In genomic region chr13:112781287-112781686, GRCh38 we compare ENCODE assay signal across 17 cellular contexts.
DNase-seq lines count a peak whose midpoint lies in the region; ATAC-seq and TF ChIP-seq lines count a peak whose summit lies in the region.
"Had no signal": no experiment of that assay in that cellular context is flagged by ENCODE, and none has a peak within 500 bp of the region (broad histone marks: within the 10 kb centered on the region; RNA-seq: fewer than 3 reads in every experiment).

No MANE protein-coding gene starts in this region.

- WGBS in H9 (ENCODE audit: extremely low coverage, insufficient read length, low lambda C conversion rate) = no CpG with 5 or more reads among the region's 18 CpGs

- H3K9me3 Mint-ChIP-seq in H9 = peaks cover 0 to 3% of the 10 kb centered on the region in 2 experiments; a peak in 2 of 5 replicates
- H3K9me3 Mint-ChIP-seq in glutamatergic neuron (ENCODE audit: unreplicated experiment) = peaks cover 5% of the 10 kb centered on the region
- H3K9me3 Mint-ChIP-seq: CD8-positive, alpha-beta T cell; effector memory CD8-positive, alpha-beta T cell; nephron had no signal

- H4K20me1 ChIP-seq in H9 (ENCODE audit: control insufficient read depth, insufficient read depth, insufficient read length) = no peaks in the 10 kb centered on the region

- 0 out of 2 replicates have a peak overlapping the region, but pooled peaks have one; percentile 17 for H2BK15ac ChIP-seq in H9 (ENCODE audit: low read depth, low read length)

- H3K27ac Mint-ChIP-seq in H9 (peak overlapping the region in 1 of 3 experiments; percentile 90; a peak in 2 of 7 replicates), glutamatergic neuron (ENCODE audit: unreplicated experiment) (no peak overlapping the region)
- H3K27ac Mint-ChIP-seq: activated naive CD8-positive, alpha-beta T cell; CD8-positive, alpha-beta T cell; stimulated activated memory B cell treated with anti-CD40 and anti-IgM and Interleukin-4, amounts not matched to agents 10 μg/mL and 1 μg/mL and 100 μg/mL, for 72 hours had no signal

- H3K79me2 ChIP-seq in H9 (ENCODE audit: insufficient read depth, low read length) = no peaks in the 10 kb centered on the region; the same call in 1 of the 2 replicates

- peaks cover 33 to 35% of the 10 kb centered on the region in 2 experiments for H3K4me1 Mint-ChIP-seq in H9
- peaks cover 27% of the 10 kb centered on the region for H3K4me1 Mint-ChIP-seq in glutamatergic neuron (ENCODE audit: low read depth, unreplicated experiment)

- H3K56ac ChIP-seq in H9 (ENCODE audit: insufficient read length, low read depth, low read length) = no peak overlapping the region

- no peak overlapping the region for H4K8ac ChIP-seq in H9 (replicated peaks; ENCODE audit: insufficient read length, low read depth, low read length)

- no peaks in the 10 kb centered on the region for H3K23me2 ChIP-seq in H9 (ENCODE audit: insufficient read length, low read depth, low read length, poor library complexity, severe bottlenecking)

- no peaks in the 10 kb centered on the region for H3K27me3 ChIP-seq in H9 (ENCODE audit: insufficient read depth, low read length)
- H3K27me3 ChIP-seq: gastroesophageal sphincter had no signal

- DNase-seq in GM10266 (ENCODE audit: extremely low spot score) (peak; percentile 7), H9 (no peak), glutamatergic neuron (peak; percentile 18), retina (peak; percentile 51), NCI-H2107 (lab: John Stamatoyannopoulos, UW) (no peak), activated gamma-delta T cell (lab: John Stamatoyannopoulos, UW) (no peak)
- no peak for DNase-seq in activated CD4-positive, alpha-beta T cell treated with anti-CD3 and anti-CD28 coated beads for 1 hour
- DNase-seq: effector memory CD8-positive, alpha-beta T cell; GF-D8; NCI-H345; SHP77 had no signal

- no peak overlapping the region for H2BK5ac ChIP-seq in H9 (ENCODE audit: insufficient read length, low read length)

- peak overlapping the region; percentile 70; the same call in 1 of the 2 replicates for H3K14ac ChIP-seq in H9 (ENCODE audit: insufficient read depth, low read length)

- H3K4me3 Mint-ChIP-seq in H9 (no peak overlapping the region), glutamatergic neuron (ENCODE audit: unreplicated experiment) (no peak overlapping the region)
- H3K4me3 Mint-ChIP-seq: activated naive CD8-positive, alpha-beta T cell; CD8-positive, alpha-beta T cell; effector memory CD8-positive, alpha-beta T cell; nephron; stimulated activated memory B cell treated with anti-CD40 and anti-IgM and Interleukin-4, amounts not matched to agents 10 μg/mL and 1 μg/mL and 100 μg/mL, for 72 hours had no signal

- H2AK5ac ChIP-seq in H9 (ENCODE audit: insufficient read length, low read length) = no peak overlapping the region

- no peak overlapping the region for H3K23ac ChIP-seq in H9 (ENCODE audit: insufficient read length, low read depth, low read length)

- H3K4ac ChIP-seq in H9 (ENCODE audit: low read depth, low read length) = no peak overlapping the region

- no peak for ATAC-seq in GM18517 (IDR thresholded peaks at IDR 0.05; ENCODE audit: unreplicated experiment)
- ATAC-seq: CD8-positive, alpha-beta T cell; effector memory CD8-positive, alpha-beta T cell; gastroesophageal sphincter had no signal

- no peak overlapping the region for H2BK120ac ChIP-seq in H9 (ENCODE audit: low read depth, low read length, poor library complexity, severe bottlenecking)

- no peak overlapping the region for H3K9ac ChIP-seq in H9 (ENCODE audit: extremely low read depth, insufficient read length, low read length)

- H3K27ac ChIP-seq in H9 (ENCODE audit: insufficient read length, low read depth, low read length) = no peak overlapping the region

- no peak overlapping the region for H2AFZ ChIP-seq in H9 (ENCODE audit: low read length)

- H2BK12ac ChIP-seq in H9 (ENCODE audit: insufficient read length, low read depth, low read length) = no peak overlapping the region

- no peak overlapping the region for H3K18ac ChIP-seq in H9 (ENCODE audit: insufficient read length, low read depth, low read length)

- no peak overlapping the region for H3T11ph ChIP-seq in H9 (ENCODE audit: low read length)

- H3K36me3 Mint-ChIP-seq in H9 (ENCODE audit: insufficient read depth in 1 of 3, low read depth in 3 of 3) (peaks cover 8 to 17% (median 14%) of the 10 kb centered on the region in 3 experiments), glutamatergic neuron (ENCODE audit: unreplicated experiment) (no peaks in the 10 kb centered on the region)

- peaks cover 6% of the 10 kb centered on the region; the same call in 1 of the 2 replicates for H3K4me1 ChIP-seq in H9 (ENCODE audit: insufficient read depth, low read length)

- H2BK20ac ChIP-seq in H9 (ENCODE audit: low read depth, low read length, poor library complexity, severe bottlenecking) = no peak overlapping the region

- H4K91ac ChIP-seq in H9 (ENCODE audit: insufficient read length, low read depth, low read length) = no peak overlapping the region

- no peaks in the 10 kb centered on the region for H3K9me3 ChIP-seq in H9 (ENCODE audit: control insufficient read depth, low read depth, low read length)
- H3K9me3 ChIP-seq: gastroesophageal sphincter had no signal

- no peak overlapping the region for H3K4me2 ChIP-seq in H9 (ENCODE audit: insufficient read depth, insufficient read length, low read length)

- H3K27me3 Mint-ChIP-seq in H9 (ENCODE audit: low read depth) (no peaks in the 10 kb centered on the region), glutamatergic neuron (ENCODE audit: unreplicated experiment) (peaks cover 5% of the 10 kb centered on the region)
- H3K27me3 Mint-ChIP-seq: activated naive CD8-positive, alpha-beta T cell; effector memory CD8-positive, alpha-beta T cell; stimulated activated memory B cell treated with anti-CD40 and anti-IgM and Interleukin-4, amounts not matched to agents 10 μg/mL and 1 μg/mL and 100 μg/mL, for 72 hours had no signal

- no peaks in the 10 kb centered on the region for H3K79me1 ChIP-seq in H9 (ENCODE audit: insufficient read depth, low read depth, low read length, poor library complexity, severe bottlenecking)

- H4K5ac ChIP-seq in H9 (ENCODE audit: insufficient read length, low read depth, low read length) = no peak overlapping the region

- TF ChIP-seq CTCF in GM10266 (IDR thresholded peaks at IDR 0.05; ENCODE audit: control insufficient read depth, insufficient read depth, low read depth, missing control alignments) (no peak), H9 (conservative IDR thresholded peaks at IDR 0.05) (no peak), glutamatergic neuron (IDR thresholded peaks at IDR 0.05; ENCODE audit: partially characterized antibody, unreplicated experiment) (no peak)

Comparison
In these comparisons a context has a peak if more than half of its experiments do, and no peak if none do; other contexts are left out.
1. DNase-seq: peak in GM10266 (single experiment), glutamatergic neuron (single experiment) and retina (single experiment); none in H9 (single experiment), activated CD4-positive, alpha-beta T cell treated with anti-CD3 and anti-CD28 coated beads for 1 hour (single experiment), NCI-H2107 (single experiment) and activated gamma-delta T cell (single experiment).